In the genomic region with DNA sequence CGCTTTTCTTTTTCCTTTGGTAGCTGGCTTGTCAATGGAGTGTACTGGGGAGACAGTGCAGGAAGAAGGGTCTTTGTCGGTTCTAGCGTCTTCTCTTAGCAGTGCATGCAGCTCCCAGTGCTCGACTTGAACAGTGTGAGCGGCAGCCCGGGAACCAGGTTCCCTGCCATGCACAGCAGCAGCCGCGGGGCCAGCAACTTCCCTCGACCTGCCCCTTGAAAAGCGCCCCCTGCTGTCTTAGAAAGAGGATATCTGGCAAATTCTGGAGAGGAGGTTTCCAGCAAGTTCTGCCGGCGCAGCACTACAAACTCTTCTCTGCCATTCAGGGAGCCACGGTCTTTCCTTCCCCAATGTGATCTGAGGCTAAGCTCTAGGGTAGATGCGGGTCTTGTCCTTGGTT, we compare ENCODE assay signal across 8 cellular contexts.
DNase-seq lines count a peak whose midpoint lies in the region; ATAC-seq and TF ChIP-seq lines count a peak whose summit lies in the region.

No MANE protein-coding gene starts in this region.

- no TSS peak for BruUV-seq in HCT116 (replicated peaks; lab: Mats Ljungman, UMichigan)

- H3K27me3 ChIP-seq in CD4-positive, alpha-beta T cell (ENCODE audit: control insufficient read depth, insufficient read depth, low read length): no peaks in the 10 kb centered on the region
- H3K27me3 ChIP-seq in HCT116 (ENCODE audit: insufficient read depth, low read length) (no peaks in the 10 kb centered on the region), kidney epithelial cell (ENCODE audit: control insufficient read depth, insufficient read depth, low read length) (no peaks in the 10 kb centered on the region)

- TF ChIP-seq RAD21 in HCT116 (IDR thresholded peaks at IDR 0.05; ENCODE audit: low read depth): 0 out of 2 replicates have a peak, but pooled peaks have one; percentile 7

- H3K9me2 ChIP-seq in HCT116 (ENCODE audit: insufficient read depth): no peaks in the 10 kb centered on the region

- H3K4me3 ChIP-seq in HCT116 (replicated peaks in 1 of 2; ENCODE audit: low read depth in 1 of 2, low read length in 2 of 2) (no peak overlapping the region), kidney epithelial cell (ENCODE audit: low read depth, low read length) (no peak overlapping the region), foreskin fibroblast (ENCODE audit: low read depth in 1 of 2, low read length in 2 of 2) (no peak overlapping the region)

- no peak overlapping the region for H3K9ac ChIP-seq in HCT116 (ENCODE audit: low read length)

- no peaks in the 10 kb centered on the region for H3K36me3 Mint-ChIP-seq in CD4-positive, alpha-beta T cell (ENCODE audit: low read depth)
- no peaks in the 10 kb centered on the region for H3K36me3 Mint-ChIP-seq in T-cell
- no peaks in the 10 kb centered on the region for H3K36me3 Mint-ChIP-seq in stimulated activated memory B cell treated with anti-CD40 and anti-IgM and Interleukin-4, amounts not matched to agents 10 μg/mL and 1 μg/mL and 100 μg/mL, for 72 hours

- TF ChIP-seq CTCF in CD4-positive, alpha-beta T cell (IDR thresholded peaks at IDR 0.05): peak; percentile 36
- TF ChIP-seq CTCF in HCT116 (IDR thresholded peaks at IDR 0.05 in 2 of 3, conservative IDR thresholded peaks at IDR 0.05 in 1 of 3; ENCODE audit: borderline replicate concordance in 1 of 3, insufficient read depth in 1 of 3, low read depth in 2 of 3, low read length in 2 of 3) (peak in 2 of 3 experiments; percentile 33 to 34; a peak in 2 of 6 replicates), kidney epithelial cell (IDR thresholded peaks at IDR 0.05; ENCODE audit: insufficient read depth, low read length, poor library complexity, severe bottlenecking) (peak; percentile 11), foreskin fibroblast (IDR thresholded peaks at IDR 0.05; ENCODE audit: low read depth, low read length) (no peak)

- no peaks in the 10 kb centered on the region for H3K9me3 Mint-ChIP-seq in CD4-positive, alpha-beta T cell
- H3K9me3 Mint-ChIP-seq in T-cell: peaks cover 0 to 5% (median 2%) of the 10 kb centered on the region in 3 donors
- H3K9me3 Mint-ChIP-seq in stimulated activated memory B cell treated with anti-CD40 and anti-IgM and Interleukin-4, amounts not matched to agents 10 μg/mL and 1 μg/mL and 100 μg/mL, for 72 hours: peaks cover 3% of the 10 kb centered on the region

- H3K27ac ChIP-seq in CD4-positive, alpha-beta T cell (ENCODE audit: low read depth, low read length): no peak overlapping the region
- no peak overlapping the region for H3K27ac ChIP-seq in HCT116 (ENCODE audit: low read depth, low read length)

- POLR2A ChIA-PET in CD4-positive, alpha-beta T cell (lab: Charles Lee): interaction anchor here (0.7 kb wide), 1 partner anchor 506 kb away, joined by 4 read pairs; no protein-coding TSS in a partner anchor
- POLR2A ChIA-PET in HCT116 (lab: Charles Lee): no interaction called here
- POLR2A ChIA-PET in T-cell (lab: Charles Lee): no interaction called here

- no peak overlapping the region for H3K27ac Mint-ChIP-seq in CD4-positive, alpha-beta T cell
- H3K27ac Mint-ChIP-seq in T-cell: no peak overlapping the region
- H3K27ac Mint-ChIP-seq in stimulated activated memory B cell treated with anti-CD40 and anti-IgM and Interleukin-4, amounts not matched to agents 10 μg/mL and 1 μg/mL and 100 μg/mL, for 72 hours: no peak overlapping the region

- CTCF ChIA-PET in CD4-positive, alpha-beta T cell (lab: Charles Lee): no interaction called here
- CTCF ChIA-PET in HCT116 (lab: Charles Lee): no interaction called here
- CTCF ChIA-PET in T-cell (lab: Charles Lee): no interaction called here

- H3K27me3 Mint-ChIP-seq in CD4-positive, alpha-beta T cell: peaks cover 4% of the 10 kb centered on the region
- H3K27me3 Mint-ChIP-seq in T-cell: peaks cover 3 to 5% of the 10 kb centered on the region in 2 donors
- H3K27me3 Mint-ChIP-seq in stimulated activated memory B cell treated with anti-CD40 and anti-IgM and Interleukin-4, amounts not matched to agents 10 μg/mL and 1 μg/mL and 100 μg/mL, for 72 hours: peaks cover 23% of the 10 kb centered on the region

- H3K9me3 ChIP-seq in CD4-positive, alpha-beta T cell (ENCODE audit: control insufficient read depth, low read length): no peaks in the 10 kb centered on the region
- H3K9me3 ChIP-seq in HCT116 (ENCODE audit: control insufficient read depth in 1 of 2, insufficient read depth in 1 of 2, low read depth in 1 of 2, low read length in 2 of 2): no peaks in the 10 kb centered on the region; a peak in 1 of 4 replicates

- no peak overlapping the region for H3K4me2 ChIP-seq in HCT116 (ENCODE audit: low read length)

- no peaks in the 10 kb centered on the region for H3K79me2 ChIP-seq in HCT116 (ENCODE audit: insufficient read depth, low read length)

- TF ChIP-seq POLR2A in HCT116 (IDR thresholded peaks at IDR 0.05; ENCODE audit: borderline replicate concordance, extremely low read depth, insufficient read depth, insufficient read length): no peak

- H4K20me1 ChIP-seq in HCT116 (ENCODE audit: insufficient read depth): no peaks in the 10 kb centered on the region

- no peak for ATAC-seq in CD4-positive, alpha-beta T cell (ENCODE audit: poor library complexity)
- ATAC-seq in HCT116 (0 out of 2 replicates have a peak, but pooled peaks have one; percentile 36), T-cell (replicated peaks in 1 of 4) (no peak), GM18909 (IDR thresholded peaks at IDR 0.05; ENCODE audit: poor library complexity, unreplicated experiment) (no peak)
- ATAC-seq in stimulated activated memory B cell treated with anti-CD40 and anti-IgM and Interleukin-4, amounts not matched to agents 10 μg/mL and 1 μg/mL and 100 μg/mL, for 72 hours: no peak

- H3K36me3 ChIP-seq in HCT116 (ENCODE audit: control insufficient read depth in 1 of 2, insufficient read depth in 2 of 2, low read length in 2 of 2) (no peaks in the 10 kb centered on the region; a peak in 1 of 4 replicates), kidney epithelial cell (ENCODE audit: control insufficient read depth, insufficient read depth, low read length) (no peaks in the 10 kb centered on the region)

- no peaks in the 10 kb centered on the region for H3K4me1 Mint-ChIP-seq in CD4-positive, alpha-beta T cell (ENCODE audit: low read depth)
- peaks cover 0 to 9% (median 3%) of the 10 kb centered on the region in 3 donors for H3K4me1 Mint-ChIP-seq in T-cell
- no peaks in the 10 kb centered on the region for H3K4me1 Mint-ChIP-seq in stimulated activated memory B cell treated with anti-CD40 and anti-IgM and Interleukin-4, amounts not matched to agents 10 μg/mL and 1 μg/mL and 100 μg/mL, for 72 hours

- H3K4me3 Mint-ChIP-seq in CD4-positive, alpha-beta T cell: no peak overlapping the region
- H3K4me3 Mint-ChIP-seq in T-cell: no peak overlapping the region
- H3K4me3 Mint-ChIP-seq in stimulated activated memory B cell treated with anti-CD40 and anti-IgM and Interleukin-4, amounts not matched to agents 10 μg/mL and 1 μg/mL and 100 μg/mL, for 72 hours: no peak overlapping the region

- H3K4me1 ChIP-seq in HCT116 (ENCODE audit: control insufficient read depth in 1 of 2, insufficient read depth in 2 of 2, low read length in 2 of 2): no peaks in the 10 kb centered on the region

- intact Hi-C loops in CD4-positive, alpha-beta T cell (cut with DNase I, micrococcal nuclease): no loop called here
- intact Hi-C loops in HCT116 (cut with micrococcal nuclease): loop anchor here (2.0 kb wide), 1 partner anchor 1215 kb away; no protein-coding TSS in a partner anchor

- peak in 3 of 10 experiments; percentile 4 to 11 (median 5) for DNase-seq in CD4-positive, alpha-beta T cell
- DNase-seq in HCT116 (ENCODE audit: low read depth, low spot score): no peak
- DNase-seq in T-cell: peak in 23 of 34 experiments; percentile 2 to 34 (median 13)
- no peak for DNase-seq in kidney epithelial cell (ENCODE audit: low read depth)
- no peak for DNase-seq in foreskin fibroblast
- no peak for DNase-seq in HPDE6-E6E7 (ENCODE audit: extremely low spot score)

- H2AFZ ChIP-seq in HCT116 (ENCODE audit: low read depth, low read length, poor library complexity, severe bottlenecking): no peak overlapping the region

- RAD21 ChIA-PET in HCT116 (lab: Charles Lee; ENCODE audit: low non-redundant PET in 1 of 2, low total read pairs in 2 of 2, uncharacterized antibody in 2 of 2, unreplicated experiment in 2 of 2): no interaction called here

TF ChIP-seq in HCT116, 20 proteins besides CTCF, POLR2A, EP300 and RAD21 (continues in another document):
- TF ChIP-seq CBX3 (IDR thresholded peaks at IDR 0.05; ENCODE audit: low read depth) (no peak), FOSL1 (IDR thresholded peaks at IDR 0.05; ENCODE audit: low read depth) (no peak), ZNF274 (IDR thresholded peaks at IDR 0.05; ENCODE audit: low read depth, low read length) (no peak), EZH2 (IDR thresholded peaks at IDR 0.05) (no peak), POLR2AphosphoS5 (IDR thresholded peaks at IDR 0.05; ENCODE audit: low read depth, low read length) (no peak)
- TF ChIP-seq, protein P1, sequence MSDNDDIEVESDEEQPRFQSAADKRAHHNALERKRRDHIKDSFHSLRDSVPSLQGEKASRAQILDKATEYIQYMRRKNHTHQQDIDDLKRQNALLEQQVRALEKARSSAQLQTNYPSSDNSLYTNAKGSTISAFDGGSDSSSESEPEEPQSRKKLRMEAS (IDR thresholded peaks at IDR 0.05): no peak
- TF ChIP-seq, protein P2, sequence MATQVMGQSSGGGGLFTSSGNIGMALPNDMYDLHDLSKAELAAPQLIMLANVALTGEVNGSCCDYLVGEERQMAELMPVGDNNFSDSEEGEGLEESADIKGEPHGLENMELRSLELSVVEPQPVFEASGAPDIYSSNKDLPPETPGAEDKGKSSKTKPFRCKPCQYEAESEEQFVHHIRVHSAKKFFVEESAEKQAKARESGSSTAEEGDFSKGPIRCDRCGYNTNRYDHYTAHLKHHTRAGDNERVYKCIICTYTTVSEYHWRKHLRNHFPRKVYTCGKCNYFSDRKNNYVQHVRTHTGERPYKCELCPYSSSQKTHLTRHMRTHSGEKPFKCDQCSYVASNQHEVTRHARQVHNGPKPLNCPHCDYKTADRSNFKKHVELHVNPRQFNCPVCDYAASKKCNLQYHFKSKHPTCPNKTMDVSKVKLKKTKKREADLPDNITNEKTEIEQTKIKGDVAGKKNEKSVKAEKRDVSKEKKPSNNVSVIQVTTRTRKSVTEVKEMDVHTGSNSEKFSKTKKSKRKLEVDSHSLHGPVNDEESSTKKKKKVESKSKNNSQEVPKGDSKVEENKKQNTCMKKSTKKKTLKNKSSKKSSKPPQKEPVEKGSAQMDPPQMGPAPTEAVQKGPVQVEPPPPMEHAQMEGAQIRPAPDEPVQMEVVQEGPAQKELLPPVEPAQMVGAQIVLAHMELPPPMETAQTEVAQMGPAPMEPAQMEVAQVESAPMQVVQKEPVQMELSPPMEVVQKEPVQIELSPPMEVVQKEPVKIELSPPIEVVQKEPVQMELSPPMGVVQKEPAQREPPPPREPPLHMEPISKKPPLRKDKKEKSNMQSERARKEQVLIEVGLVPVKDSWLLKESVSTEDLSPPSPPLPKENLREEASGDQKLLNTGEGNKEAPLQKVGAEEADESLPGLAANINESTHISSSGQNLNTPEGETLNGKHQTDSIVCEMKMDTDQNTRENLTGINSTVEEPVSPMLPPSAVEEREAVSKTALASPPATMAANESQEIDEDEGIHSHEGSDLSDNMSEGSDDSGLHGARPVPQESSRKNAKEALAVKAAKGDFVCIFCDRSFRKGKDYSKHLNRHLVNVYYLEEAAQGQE (IDR thresholded peaks at IDR 0.05; ENCODE audit: low read depth): no peak

Comparison
In these comparisons a context has a peak if more than half of its experiments do, and no peak if none do; other contexts are left out.
1. DNase-seq: peak in T-cell (23 of 34); none in HCT116 (single experiment), kidney epithelial cell (single experiment), foreskin fibroblast (0 of 2) and HPDE6-E6E7 (single experiment).